ENCODE assay signal across 20 cellular contexts in the genomic region with DNA sequence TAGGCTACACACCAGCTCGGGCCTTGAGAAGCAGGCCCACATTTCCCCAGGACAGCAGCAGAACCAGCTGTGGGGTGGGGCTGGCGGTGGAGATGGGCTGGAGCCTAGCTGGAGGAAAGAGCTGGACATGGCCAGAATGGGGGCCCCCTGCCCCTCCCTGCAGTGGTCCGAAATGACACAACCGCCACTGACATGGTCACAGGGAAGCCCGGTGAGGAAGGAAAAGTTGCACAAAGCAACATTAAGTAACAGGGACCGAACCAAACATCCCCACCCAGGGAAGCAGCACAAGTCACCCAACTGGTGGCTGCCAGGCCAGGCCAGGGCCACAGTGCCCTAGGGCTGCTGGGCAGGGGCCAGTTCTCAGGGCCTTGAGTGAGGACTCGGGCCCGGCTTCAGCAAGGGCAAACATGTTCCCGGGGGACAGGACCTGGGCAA. TPM values are rescaled to one million over a fixed set of nuclear protein-coding genes. Genes with fewer than 3 reads are reported as not detected.
DNase-seq lines count a peak whose midpoint lies in the region; ATAC-seq and TF ChIP-seq lines count a peak whose summit lies in the region.
"Had no signal": no experiment of that assay in that cellular context is flagged by ENCODE, and none has a peak within 500 bp of the region (broad histone marks: within the 10 kb centered on the region; RNA-seq: fewer than 3 reads in every experiment).

No MANE protein-coding gene starts in this region.

- intact Hi-C loops in activated CD8-positive, alpha-beta T cell treated with anti-CD3 and anti-CD28 coated beads for 36 hours (cut with micrococcal nuclease): no loop called here
- intact Hi-C loops in heart right ventricle (cut with DNase I): loop anchor here in 6 of 10 donors (5.0 to 10.0 kb wide), 3 partner anchors 46 to 503 kb away; a partner anchor contains a TSS

- no peaks in the 10 kb centered on the region for H3K27me3 Mint-ChIP-seq in activated CD8-positive, alpha-beta T cell treated with anti-CD3 and anti-CD28 coated beads for 36 hours
- H3K27me3 Mint-ChIP-seq in activated CD8-positive, alpha-beta T cell treated with anti-CD3 and anti-CD28 coated beads, Interleukin-2, amount 10 ng/mL, durations not matched to agents 7 days and 5 days (ENCODE audit: low read depth): no peaks in the 10 kb centered on the region
- no peaks in the 10 kb centered on the region for H3K27me3 Mint-ChIP-seq in nephron progenitor cell (ENCODE audit: low read depth, poor library complexity)
- H3K27me3 Mint-ChIP-seq: progenitor cell of endocrine pancreas had no signal

- H3K36me3 ChIP-seq in heart right ventricle (peaks cover 0 to 97% (median 62%) of the 10 kb centered on the region in 9 donors), upper lobe of left lung (peaks cover 45 to 82% (median 73%) of the 10 kb centered on the region in 4 donors)

- H3K4me3 ChIP-seq in heart right ventricle: no peak overlapping the region
- H3K4me3 ChIP-seq in upper lobe of left lung: no peak overlapping the region
- H3K4me3 ChIP-seq: colonic mucosa, SK-N-MC had no signal

- H3K9me3 ChIP-seq in heart right ventricle (no peaks in the 10 kb centered on the region), upper lobe of left lung (no peaks in the 10 kb centered on the region)
- H3K9me3 ChIP-seq: colonic mucosa had no signal

- no peak overlapping the region for H3K4me3 Mint-ChIP-seq in activated CD8-positive, alpha-beta T cell treated with anti-CD3 and anti-CD28 coated beads for 36 hours
- H3K4me3 Mint-ChIP-seq in activated CD8-positive, alpha-beta T cell treated with anti-CD3 and anti-CD28 coated beads, Interleukin-2, amount 10 ng/mL, durations not matched to agents 7 days and 5 days: no peak overlapping the region
- no peak overlapping the region for H3K4me3 Mint-ChIP-seq in nephron progenitor cell
- H3K4me3 Mint-ChIP-seq: activated T-helper 1 cell treated with anti-CD3 and anti-CD28 coated beads, Interleukin-12 subunit alpha, Interleukin-12 subunit beta, Interleukin-2, Interleukin-4 antibody, amounts not matched to agents 30 ng/mL and 10 ng/mL and 1 ng/mL, durations not matched to agents 14 hours and 24 hours and 36 hours had no signal

- H3K9me3 Mint-ChIP-seq in activated CD8-positive, alpha-beta T cell treated with anti-CD3 and anti-CD28 coated beads for 36 hours: no peaks in the 10 kb centered on the region
- no peaks in the 10 kb centered on the region for H3K9me3 Mint-ChIP-seq in activated CD8-positive, alpha-beta T cell treated with anti-CD3 and anti-CD28 coated beads, Interleukin-2, amount 10 ng/mL, durations not matched to agents 7 days and 5 days (ENCODE audit: insufficient read depth)
- H3K9me3 Mint-ChIP-seq in nephron progenitor cell: no peaks in the 10 kb centered on the region
- H3K9me3 Mint-ChIP-seq: activated T-helper 1 cell treated with anti-CD3 and anti-CD28 coated beads, Interleukin-12 subunit alpha, Interleukin-12 subunit beta, Interleukin-2, Interleukin-4 antibody, amounts not matched to agents 30 ng/mL and 10 ng/mL and 1 ng/mL, durations not matched to agents 14 hours and 24 hours and 36 hours had no signal

- POLR2A ChIA-PET in activated CD8-positive, alpha-beta T cell treated with anti-CD3 and anti-CD28 coated beads for 36 hours (lab: Charles Lee): interaction anchor here (1.7 kb wide), 1 partner anchor 161 kb away, joined by 4 read pairs; no protein-coding TSS in a partner anchor
- POLR2A ChIA-PET in activated CD8-positive, alpha-beta T cell treated with anti-CD3 and anti-CD28 coated beads, Interleukin-2, amount 10 ng/mL, durations not matched to agents 7 days and 5 days (lab: Charles Lee): interaction anchor here (1.5 kb wide), 1 partner anchor 49 kb away, joined by 5 read pairs; no protein-coding TSS in a partner anchor

- H3K4me1 Mint-ChIP-seq in activated CD8-positive, alpha-beta T cell treated with anti-CD3 and anti-CD28 coated beads for 36 hours (ENCODE audit: low read depth): peaks cover 15% of the 10 kb centered on the region
- H3K4me1 Mint-ChIP-seq in activated CD8-positive, alpha-beta T cell treated with anti-CD3 and anti-CD28 coated beads, Interleukin-2, amount 10 ng/mL, durations not matched to agents 7 days and 5 days (ENCODE audit: low read depth): peaks cover 19% of the 10 kb centered on the region
- H3K4me1 Mint-ChIP-seq in nephron progenitor cell: peaks cover 22% of the 10 kb centered on the region

- no peak for TF ChIP-seq EP300 in upper lobe of left lung (IDR thresholded peaks at IDR 0.05)

- no peak for ATAC-seq in activated CD8-positive, alpha-beta T cell treated with anti-CD3 and anti-CD28 coated beads for 36 hours
- ATAC-seq in activated CD8-positive, alpha-beta T cell treated with anti-CD3 and anti-CD28 coated beads, Interleukin-2, amount 10 ng/mL, durations not matched to agents 7 days and 5 days: no peak
- ATAC-seq in heart right ventricle: peak; percentile 40 to 83 (median 60)
- peak; percentile 64 to 73 for ATAC-seq in upper lobe of left lung (ENCODE audit: low FRiP score in 2 of 2)

- WGBS in heart right ventricle, 2 donors: 45 to 47% methylated on average over 9 of the region's 9 CpGs
- 68 to 80% methylated on average over 7 to 8 of the region's 9 CpGs for WGBS in upper lobe of left lung, 2 donors

- no peak for DNase-seq in activated CD8-positive, alpha-beta T cell treated with anti-CD3 and anti-CD28 coated beads for 36 hours
- no peak for DNase-seq in activated CD8-positive, alpha-beta T cell treated with anti-CD3 and anti-CD28 coated beads, Interleukin-2, amount 10 ng/mL, durations not matched to agents 7 days and 5 days
- peak; percentile 43 to 73 for DNase-seq in heart right ventricle
- DNase-seq in nephron progenitor cell: no peak
- DNase-seq in upper lobe of left lung: peak; percentile 57 to 71
- no peak for DNase-seq in LoVo (ENCODE audit: low spot score)
- DNase-seq in NCI-H526 (lab: John Stamatoyannopoulos, UW): no peak
- no peak for DNase-seq in UCSD-AML1 (lab: John Stamatoyannopoulos, UW; ENCODE audit: unreplicated experiment)
- DNase-seq: activated CD4-positive, alpha-beta T cell treated with anti-CD3 and anti-CD28 coated beads, Interleukin-2, amount 50 U/mL, for 48 hours; colonic mucosa; DMS79; glutamatergic neuron; NCI-H146; NCI-H446 had no signal

- H3K27me3 ChIP-seq in heart right ventricle (no peaks in the 10 kb centered on the region), upper lobe of left lung (no peaks in the 10 kb centered on the region)
- H3K27me3 ChIP-seq: colonic mucosa had no signal

- no peak for TF ChIP-seq CTCF in activated CD8-positive, alpha-beta T cell treated with anti-CD3 and anti-CD28 coated beads for 36 hours (IDR thresholded peaks at IDR 0.05)
- no peak for TF ChIP-seq CTCF in heart right ventricle (IDR thresholded peaks at IDR 0.05)
- TF ChIP-seq CTCF in nephron progenitor cell (IDR thresholded peaks at IDR 0.05): no peak
- no peak for TF ChIP-seq CTCF in upper lobe of left lung (IDR thresholded peaks at IDR 0.05)

- TF ChIP-seq POLR2A in upper lobe of left lung (IDR thresholded peaks at IDR 0.05): peak in 1 of 4 donors; percentile 33

- CTCF ChIA-PET in activated CD8-positive, alpha-beta T cell treated with anti-CD3 and anti-CD28 coated beads for 36 hours (lab: Charles Lee): interaction anchor here (1.0 kb wide), 1 partner anchor 79 kb away, joined by 4 read pairs; no protein-coding TSS in a partner anchor
- CTCF ChIA-PET in activated CD8-positive, alpha-beta T cell treated with anti-CD3 and anti-CD28 coated beads, Interleukin-2, amount 10 ng/mL, durations not matched to agents 7 days and 5 days (lab: Charles Lee): interaction anchor here (1.0 kb wide), 1 partner anchor 44 kb away, joined by 3 read pairs; no protein-coding TSS in a partner anchor

- H3K27ac Mint-ChIP-seq in activated CD8-positive, alpha-beta T cell treated with anti-CD3 and anti-CD28 coated beads for 36 hours: peak overlapping the region; percentile 30
- H3K27ac Mint-ChIP-seq in activated CD8-positive, alpha-beta T cell treated with anti-CD3 and anti-CD28 coated beads, Interleukin-2, amount 10 ng/mL, durations not matched to agents 7 days and 5 days: no peak overlapping the region
- H3K27ac Mint-ChIP-seq in nephron progenitor cell: peak overlapping the region; percentile 61
- H3K27ac Mint-ChIP-seq: activated T-helper 1 cell treated with anti-CD3 and anti-CD28 coated beads, Interleukin-12 subunit alpha, Interleukin-12 subunit beta, Interleukin-2, Interleukin-4 antibody, amounts not matched to agents 30 ng/mL and 10 ng/mL and 1 ng/mL, durations not matched to agents 14 hours and 24 hours and 36 hours; progenitor cell of endocrine pancreas had no signal

- H3K4me1 ChIP-seq in heart right ventricle (peaks cover 16 to 50% (median 36%) of the 10 kb centered on the region in 9 donors), upper lobe of left lung (peaks cover 0 to 4% (median 2%) of the 10 kb centered on the region in 4 donors)
- H3K4me1 ChIP-seq: colonic mucosa had no signal

- H3K27ac ChIP-seq in heart right ventricle: peak overlapping the region; percentile 56 to 86 (median 72)
- H3K27ac ChIP-seq in upper lobe of left lung: peak overlapping the region in 3 of 4 donors; percentile 37 to 77 (median 54)
- H3K27ac ChIP-seq: 22Rv1, C4-2B, colonic mucosa, epithelial cell of prostate, SK-N-MC had no signal

- H3K36me3 Mint-ChIP-seq in activated CD8-positive, alpha-beta T cell treated with anti-CD3 and anti-CD28 coated beads for 36 hours (ENCODE audit: low read depth): peaks cover 39% of the 10 kb centered on the region
- H3K36me3 Mint-ChIP-seq in activated CD8-positive, alpha-beta T cell treated with anti-CD3 and anti-CD28 coated beads, Interleukin-2, amount 10 ng/mL, durations not matched to agents 7 days and 5 days (ENCODE audit: low read depth): peaks cover 42% of the 10 kb centered on the region
- H3K36me3 Mint-ChIP-seq in nephron progenitor cell (ENCODE audit: low read depth): peaks cover 65% of the 10 kb centered on the region

RNA-seq across cellular contexts. Expression of a gene that starts 33.2 kb away (rescaled TPM):
- 100 to 1,000 TPM in 1 of 2 experiments, 10 to 100 TPM in 1; 94.2 to 101 TPM for total RNA-seq in activated CD8-positive, alpha-beta T cell treated with anti-CD3 and anti-CD28 coated beads for 36 hours
- total RNA-seq in activated CD8-positive, alpha-beta T cell treated with anti-CD3 and anti-CD28 coated beads, Interleukin-2, amount 10 ng/mL, durations not matched to agents 7 days and 5 days: 100 to 1,000 TPM; 112 to 113 TPM
- 1,000 to 10,000 TPM; 1,446 to 2,078 (median 1,666) TPM for total RNA-seq in heart right ventricle
- polyA plus RNA-seq in heart right ventricle: 100 to 1,000 TPM; 443 to 780 TPM
- 1,000 to 10,000 TPM in 3 of 6 donors, 100 to 1,000 TPM in 3; 776 to 2,056 (median 1,236) TPM for total RNA-seq in upper lobe of left lung

RNA-seq across cellular contexts. Expression of a gene that starts 44.5 kb away (rescaled TPM):
- 10 to 100 TPM; 59.6 to 61.0 TPM for total RNA-seq in activated CD8-positive, alpha-beta T cell treated with anti-CD3 and anti-CD28 coated beads for 36 hours
- total RNA-seq in activated CD8-positive, alpha-beta T cell treated with anti-CD3 and anti-CD28 coated beads, Interleukin-2, amount 10 ng/mL, durations not matched to agents 7 days and 5 days: 100 to 1,000 TPM; 127 to 133 TPM
- total RNA-seq in heart right ventricle (100 to 1,000 TPM in 1 of 10 donors, 10 to 100 TPM in 9; 36.6 to 112 (median 69.0) TPM), upper lobe of left lung (100 to 1,000 TPM in 2 of 6 donors, 10 to 100 TPM in 4; 51.7 to 167 (median 92.5) TPM)
- polyA plus RNA-seq in heart right ventricle: 100 to 1,000 TPM in 1 of 2 donors, 10 to 100 TPM in 1; 47.0 to 102 TPM

Comparison
In these comparisons a context has a peak if more than half of its experiments do, and no peak if none do; other contexts are left out.
1. ATAC-seq: peak in heart right ventricle (8 of 8) and upper lobe of left lung (2 of 2); none in activated CD8-positive, alpha-beta T cell treated with anti-CD3 and anti-CD28 coated beads for 36 hours (single experiment) and activated CD8-positive, alpha-beta T cell treated with anti-CD3 and anti-CD28 coated beads, Interleukin-2, amount 10 ng/mL, durations not matched to agents 7 days and 5 days (single experiment).
2. DNase-seq: peak in heart right ventricle (2 of 2) and upper lobe of left lung (2 of 2); none in activated CD8-positive, alpha-beta T cell treated with anti-CD3 and anti-CD28 coated beads for 36 hours (single experiment), activated CD8-positive, alpha-beta T cell treated with anti-CD3 and anti-CD28 coated beads, Interleukin-2, amount 10 ng/mL, durations not matched to agents 7 days and 5 days (single experiment), nephron progenitor cell (single experiment), LoVo (single experiment), NCI-H526 (0 of 2) and UCSD-AML1 (single experiment).
3. RNA of a gene that starts 33.2 kb away (total RNA-seq): 1,446 to 2,078 TPM in heart right ventricle and 776 to 2,056 TPM in upper lobe of left lung; 112 to 113 TPM in activated CD8-positive, alpha-beta T cell treated with anti-CD3 and anti-CD28 coated beads, Interleukin-2, amount 10 ng/mL, durations not matched to agents 7 days and 5 days and 94.2 to 101 TPM in activated CD8-positive, alpha-beta T cell treated with anti-CD3 and anti-CD28 coated beads for 36 hours; every median in the first group is over 4 times any median in the second.